In the genomic region with DNA sequence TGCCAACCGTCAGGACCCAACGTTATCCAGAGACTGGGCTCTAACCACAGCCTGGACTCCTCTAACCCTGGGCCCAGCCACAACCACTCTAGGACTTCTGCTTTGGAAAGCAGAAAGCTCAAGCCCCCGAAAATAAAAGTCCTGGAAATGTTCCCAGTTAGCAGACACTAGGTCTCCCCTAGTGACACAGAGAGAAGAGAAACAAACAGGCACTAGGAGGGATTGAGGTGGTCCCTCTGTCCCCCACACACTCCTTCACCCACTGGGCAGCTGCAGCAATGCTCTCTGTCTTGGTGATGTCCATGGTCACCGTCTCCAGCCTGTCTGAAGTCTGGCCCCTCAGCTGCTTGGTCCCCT, we compare ENCODE assay signal across 9 cellular contexts. TPM values are rescaled to one million over a fixed set of nuclear protein-coding genes. Genes with fewer than 3 reads are reported as not detected.
"Had no signal": no experiment of that assay in that cellular context is flagged by ENCODE, and none has a peak within 500 bp of the region (broad histone marks: within the 10 kb centered on the region; RNA-seq: fewer than 3 reads in every experiment).

No MANE protein-coding gene starts in this region.

RNA-seq across cellular contexts. Expression of a gene that starts 6.7 kb away (rescaled TPM):
- total RNA-seq: left ventricle myocardium inferior; lower lobe of right lung; mononuclear cell; naive thymus-derived CD8-positive, alpha-beta T cell; osteocyte; pulmonary artery endothelial cell; thyroid gland; upper lobe of left lung had no signal
- polyA plus RNA-seq: immature natural killer cell; naive thymus-derived CD8-positive, alpha-beta T cell had no signal
